ENCODE assay signal across 31 cellular contexts in the genomic region with DNA sequence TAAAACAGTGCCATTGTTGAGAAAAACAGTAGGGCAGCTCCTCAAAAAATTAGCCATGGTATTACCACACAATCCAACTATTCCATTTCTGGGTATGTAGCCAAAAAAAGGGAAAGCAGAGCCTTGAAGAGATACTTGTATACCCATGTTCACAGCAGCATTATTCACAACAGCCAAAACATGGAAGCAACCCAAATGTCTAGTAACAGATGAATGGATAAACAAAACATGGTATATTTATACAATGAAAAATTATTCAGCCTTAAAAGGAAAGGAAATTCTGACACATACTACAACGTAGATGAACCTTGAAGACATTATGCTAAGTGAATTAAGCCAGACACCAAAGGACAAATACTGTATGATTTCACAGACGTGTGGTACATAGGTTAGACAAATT.
DNase-seq lines count a peak whose midpoint lies in the region; ATAC-seq, FAIRE-seq and TF ChIP-seq lines count a peak whose summit lies in the region.
"Had no signal": no experiment of that assay in that cellular context is flagged by ENCODE, and none has a peak within 500 bp of the region (broad histone marks: within the 10 kb centered on the region; RNA-seq: fewer than 3 reads in every experiment).

No MANE protein-coding gene starts in this region.

- TF ChIP-seq CTCF in AG04450 (IDR thresholded peaks at IDR 0.05; ENCODE audit: low read depth, low read length) (no peak), cardiac fibroblast (IDR thresholded peaks at IDR 0.05; ENCODE audit: low read depth, low read length) (no peak), gastroesophageal sphincter (IDR thresholded peaks at IDR 0.05) (no peak)
- TF ChIP-seq CTCF in CD8-positive, alpha-beta T cell (IDR thresholded peaks at IDR 0.05) = no peak

- H3F3A ChIP-seq in GM23248 (ENCODE audit: insufficient read depth) = no peaks in the 10 kb centered on the region; the same call in 1 of the 2 replicates

- H3K4me3 Mint-ChIP-seq in CD8-positive, alpha-beta T cell = no peak overlapping the region
- H3K4me3 Mint-ChIP-seq in activated CD4-positive, alpha-beta T cell treated with anti-CD3 and anti-CD28 coated beads, Interleukin-2, amount 10 ng/mL, durations not matched to agents 7 days and 5 days = no peak overlapping the region
- H3K4me3 Mint-ChIP-seq: activated T-cell treated with anti-CD3 and anti-CD28 coated beads, Interleukin-2, amount 50 U/mL, for 24 hours; effector memory CD8-positive, alpha-beta T cell; T-helper 1 cell treated with Interleukin-12 subunit alpha and Interleukin-12 subunit beta and Interleukin-4 antibody, amounts not matched to agents 30 μg/mL and 1 μg/mL, for 36 hours had no signal

- H3K36me3 ChIP-seq in GM23248 (ENCODE audit: low read depth) = no peaks in the 10 kb centered on the region
- H3K36me3 ChIP-seq in gastroesophageal sphincter = no peaks in the 10 kb centered on the region
- no peaks in the 10 kb centered on the region for H3K36me3 ChIP-seq in CD8-positive, alpha-beta T cell (ENCODE audit: insufficient read depth, low read length)
- no peaks in the 10 kb centered on the region for H3K36me3 ChIP-seq in small intestine (ENCODE audit: control insufficient read depth in 2 of 2, insufficient read depth in 2 of 2, low read length in 2 of 2)
- H3K36me3 ChIP-seq: adrenal gland; BLaER1 treated with 17β-estradiol and CSF1 and Interleukin-3, amounts not matched to agents 10 nM and 100 nM; colonic mucosa; esophagus squamous epithelium; HAP-1; neutrophil; prostate gland had no signal

- H3K4me1 ChIP-seq in GM23248 (ENCODE audit: insufficient read depth) = no peaks in the 10 kb centered on the region
- peaks cover 0 to 13% (median 7%) of the 10 kb centered on the region in 3 donors for H3K4me1 ChIP-seq in gastroesophageal sphincter
- no peaks in the 10 kb centered on the region for H3K4me1 ChIP-seq in CD8-positive, alpha-beta T cell (ENCODE audit: insufficient read depth, low read length)
- H3K4me1 ChIP-seq in small intestine (ENCODE audit: control insufficient read depth in 2 of 2, insufficient read depth in 1 of 2, low read depth in 1 of 2, low read length in 1 of 2) = no peaks in the 10 kb centered on the region
- H3K4me1 ChIP-seq: A549, adrenal gland, colonic mucosa, HAP-1, prostate gland had no signal

- H3K27me3 ChIP-seq in AG04450 (ENCODE audit: control insufficient read depth, insufficient read depth, low read length) (no peaks in the 10 kb centered on the region), GM23248 (replicated peaks; ENCODE audit: insufficient read depth) (0 out of 2 replicates have a peak, but pooled peaks cover 3% of the 10 kb centered on the region), gastroesophageal sphincter (no peaks in the 10 kb centered on the region), small intestine (ENCODE audit: control insufficient read depth in 2 of 2, insufficient read depth in 2 of 2, low read length in 2 of 2) (no peaks in the 10 kb centered on the region)
- no peaks in the 10 kb centered on the region for H3K27me3 ChIP-seq in CD8-positive, alpha-beta T cell (ENCODE audit: insufficient read depth, low read length)
- H3K27me3 ChIP-seq: adrenal gland; BLaER1 treated with 17β-estradiol and CSF1 and Interleukin-3, amounts not matched to agents 10 nM and 100 nM; colonic mucosa; esophagus squamous epithelium had no signal

- H3K9ac ChIP-seq in GM23248 = no peak overlapping the region
- H3K9ac ChIP-seq: BLaER1 treated with 17β-estradiol and CSF1 and Interleukin-3, amounts not matched to agents 10 nM and 100 nM had no signal

- in situ Hi-C loops in GM23248 (cut with MboI) = no loop called here

- no peaks in the 10 kb centered on the region for H3K9me3 Mint-ChIP-seq in CD8-positive, alpha-beta T cell
- H3K9me3 Mint-ChIP-seq in activated CD4-positive, alpha-beta T cell treated with anti-CD3 and anti-CD28 coated beads, Interleukin-2, amount 10 ng/mL, durations not matched to agents 7 days and 5 days = no peaks in the 10 kb centered on the region
- H3K9me3 Mint-ChIP-seq: activated T-cell treated with anti-CD3 and anti-CD28 coated beads, Interleukin-2, amount 50 U/mL, for 24 hours; effector memory CD8-positive, alpha-beta T cell had no signal

- no peaks in the 10 kb centered on the region for H3K9me3 ChIP-seq in AG04450 (ENCODE audit: control insufficient read depth, insufficient read depth, low read length)
- no peaks in the 10 kb centered on the region for H3K9me3 ChIP-seq in GM23248 (ENCODE audit: low read depth)
- H3K9me3 ChIP-seq in gastroesophageal sphincter = no peaks in the 10 kb centered on the region
- H3K9me3 ChIP-seq in CD8-positive, alpha-beta T cell (ENCODE audit: low read length) = no peaks in the 10 kb centered on the region
- no peaks in the 10 kb centered on the region for H3K9me3 ChIP-seq in small intestine (ENCODE audit: control insufficient read depth, low read depth)
- H3K9me3 ChIP-seq: A549, adrenal gland, colonic mucosa, esophagus squamous epithelium, HAP-1, neutrophil, prostate gland had no signal

- no peaks in the 10 kb centered on the region for H4K20me1 ChIP-seq in GM23248 (ENCODE audit: insufficient read depth)
- H4K20me1 ChIP-seq: BLaER1 treated with 17β-estradiol and CSF1 and Interleukin-3, amounts not matched to agents 10 nM and 100 nM had no signal

- peaks cover 9% of the 10 kb centered on the region for H3K27me3 Mint-ChIP-seq in CD8-positive, alpha-beta T cell (ENCODE audit: low read depth)
- peaks cover 28% of the 10 kb centered on the region for H3K27me3 Mint-ChIP-seq in activated CD4-positive, alpha-beta T cell treated with anti-CD3 and anti-CD28 coated beads, Interleukin-2, amount 10 ng/mL, durations not matched to agents 7 days and 5 days
- H3K27me3 Mint-ChIP-seq: activated T-cell treated with anti-CD3 and anti-CD28 coated beads, Interleukin-2, amount 50 U/mL, for 24 hours had no signal

- no peak overlapping the region for H3K27ac Mint-ChIP-seq in CD8-positive, alpha-beta T cell
- no peak overlapping the region for H3K27ac Mint-ChIP-seq in activated CD4-positive, alpha-beta T cell treated with anti-CD3 and anti-CD28 coated beads, Interleukin-2, amount 10 ng/mL, durations not matched to agents 7 days and 5 days
- H3K27ac Mint-ChIP-seq: activated T-cell treated with anti-CD3 and anti-CD28 coated beads, Interleukin-2, amount 50 U/mL, for 24 hours; T-helper 1 cell treated with Interleukin-12 subunit alpha and Interleukin-12 subunit beta and Interleukin-4 antibody, amounts not matched to agents 30 μg/mL and 1 μg/mL, for 36 hours had no signal

- CTCF ChIA-PET in AG04450 (lab: Charles Lee) = interaction anchor here (0.6 to 1.9 kb wide), 4 partner anchors 13 to 203 kb away, joined by 3 to 8 read pairs (median 4); no protein-coding TSS in a partner anchor
- CTCF ChIA-PET in CD8-positive, alpha-beta T cell (lab: Charles Lee) = interaction anchor here (0.6 kb wide), 2 partner anchors 119 to 410 kb away, joined by 3 to 5 read pairs; no protein-coding TSS in a partner anchor
- CTCF ChIA-PET in activated CD4-positive, alpha-beta T cell treated with anti-CD3 and anti-CD28 coated beads, Interleukin-2, amount 10 ng/mL, durations not matched to agents 7 days and 5 days (lab: Charles Lee) = interaction anchor here (1.4 to 1.5 kb wide), 2 partner anchors 13 to 14 kb away, joined by 4 to 5 read pairs; no protein-coding TSS in a partner anchor

- intact Hi-C loops in CD8-positive, alpha-beta T cell (cut with DNase I, micrococcal nuclease) = no loop called here

- H3K9me2 ChIP-seq in GM23248 (ENCODE audit: insufficient read depth) = no peaks in the 10 kb centered on the region

- TF ChIP-seq POLR2A in gastroesophageal sphincter (IDR thresholded peaks at IDR 0.05) = no peak

- H3K4me2 ChIP-seq in GM23248 (ENCODE audit: unreplicated experiment) = no peak overlapping the region
- H3K4me2 ChIP-seq: A549 had no signal

- ATAC-seq in gastroesophageal sphincter = peak; percentile 51
- no peak for ATAC-seq in CD8-positive, alpha-beta T cell
- no peak for ATAC-seq in HG02610 (IDR thresholded peaks at IDR 0.05; ENCODE audit: unreplicated experiment)
- ATAC-seq: A549; effector memory CD8-positive, alpha-beta T cell had no signal

- H3K4me3 ChIP-seq in AG04450 (ENCODE audit: low read depth, low read length) (no peak overlapping the region), GM23248 (no peak overlapping the region), cardiac fibroblast (replicated peaks in 1 of 2; ENCODE audit: low read depth in 2 of 2, low read length in 2 of 2) (no peak overlapping the region), gastroesophageal sphincter (no peak overlapping the region), small intestine (ENCODE audit: low read depth in 1 of 2, low read length in 2 of 2) (no peak overlapping the region)
- H3K4me3 ChIP-seq in CD8-positive, alpha-beta T cell (ENCODE audit: low read depth, low read length) = no peak overlapping the region
- H3K4me3 ChIP-seq: A549; adrenal gland; BLaER1 treated with 17β-estradiol and CSF1 and Interleukin-3, amounts not matched to agents 10 nM and 100 nM; colonic mucosa; esophagus squamous epithelium; HAP-1; prostate gland; SK-N-MC had no signal

- no peaks in the 10 kb centered on the region for H3K36me3 Mint-ChIP-seq in CD8-positive, alpha-beta T cell
- no peaks in the 10 kb centered on the region for H3K36me3 Mint-ChIP-seq in activated CD4-positive, alpha-beta T cell treated with anti-CD3 and anti-CD28 coated beads, Interleukin-2, amount 10 ng/mL, durations not matched to agents 7 days and 5 days (ENCODE audit: low read depth)

- POLR2A ChIA-PET in AG04450 (lab: Yijun Ruan, JAX) = no interaction called here
- POLR2A ChIA-PET in CD8-positive, alpha-beta T cell (lab: Charles Lee) = interaction anchor here (0.6 kb wide), 1 partner anchor 925 kb away, joined by 3 read pairs; no protein-coding TSS in a partner anchor
- POLR2A ChIA-PET in activated CD4-positive, alpha-beta T cell treated with anti-CD3 and anti-CD28 coated beads, Interleukin-2, amount 10 ng/mL, durations not matched to agents 7 days and 5 days (lab: Charles Lee) = no interaction called here

- H3K27ac ChIP-seq in AG04450 (ENCODE audit: low read depth, low read length) (no peak overlapping the region), GM23248 (no peak overlapping the region), gastroesophageal sphincter (peak overlapping the region in 2 of 4 donors; percentile 53 to 64), small intestine (ENCODE audit: low read depth in 1 of 2, low read length in 1 of 2) (no peak overlapping the region)
- no peak overlapping the region for H3K27ac ChIP-seq in CD8-positive, alpha-beta T cell (ENCODE audit: low read depth, low read length)
- H3K27ac ChIP-seq: A549; adrenal gland; BLaER1 treated with 17β-estradiol and CSF1 and Interleukin-3, amounts not matched to agents 10 nM and 100 nM; colonic mucosa; neutrophil; prostate gland; RWPE1; SK-N-MC had no signal

- H3K79me2 ChIP-seq in GM23248 (ENCODE audit: insufficient read depth) = no peaks in the 10 kb centered on the region

- H3K4me1 Mint-ChIP-seq in CD8-positive, alpha-beta T cell (ENCODE audit: low read depth) = no peaks in the 10 kb centered on the region
- no peaks in the 10 kb centered on the region for H3K4me1 Mint-ChIP-seq in activated CD4-positive, alpha-beta T cell treated with anti-CD3 and anti-CD28 coated beads, Interleukin-2, amount 10 ng/mL, durations not matched to agents 7 days and 5 days

- TF ChIP-seq EP300 in gastroesophageal sphincter (IDR thresholded peaks at IDR 0.05) = no peak

- no peak overlapping the region for H2AFZ ChIP-seq in GM23248

- DNase-seq in AG04450 (ENCODE audit: low read depth, low spot score) = peak; percentile 73
- DNase-seq in GM23248 = peak; percentile 50
- DNase-seq in cardiac fibroblast (ENCODE audit: low read depth in 2 of 2) = peak; percentile 37 to 40
- no peak for DNase-seq in CD8-positive, alpha-beta T cell
- no peak for DNase-seq in activated CD4-positive, alpha-beta T cell treated with anti-CD3 and anti-CD28 coated beads, Interleukin-2, amount 10 ng/mL, durations not matched to agents 7 days and 5 days
- no peak for DNase-seq in small intestine
- DNase-seq: activated CD4-positive, CD25-positive, alpha-beta regulatory T cell treated with anti-CD3 and anti-CD28 coated beads, Interleukin-2, amount 50 U/mL, for 72 hours; activated CD8-positive, alpha-beta memory T cell treated with anti-CD3 and anti-CD28 coated beads for 24 hours; activated gamma-delta T cell treated with Interleukin-2 at 50 U/mL for 16 hours; activated T-cell treated with anti-CD3 and anti-CD28 coated beads, Interleukin-2, amount 50 U/mL, for 24 hours; adrenal gland; Calu3; colonic mucosa; effector memory CD8-positive, alpha-beta T cell; esophagus squamous epithelium; mesendoderm; MM.1S; NCI-H1436 treated with DMSO at 0.1 percent for 48 hours; NCI-H526 treated with DMSO at 0.1 percent for 48 hours; stimulated activated CD4-positive, alpha-beta T cell treated with anti-CD3 and anti-CD28 coated beads, Interleukin-2, amount 100 ng/mL, for 24 hours had no signal

- no peak for FAIRE-seq in small intestine (lab: Jason Lieb, UNC)
- FAIRE-seq: A549, bronchial epithelial cell had no signal

- 29 to 30% methylated on average over 2 of the region's 2 CpGs for WGBS in GM23248 (ENCODE audit: low coverage in 1 of 2, low lambda C conversion rate in 2 of 2, missing lambda C conversion rate in 2 of 2), 2 experiments
- 5 to 14% methylated on average over 2 of the region's 2 CpGs for WGBS in gastroesophageal sphincter (ENCODE audit: low coverage in 1 of 2), 2 donors
- 39 to 54% (median 45%) methylated on average over 2 of the region's 2 CpGs for WGBS in small intestine, 3 donors

Comparison
In these comparisons a context has a peak if more than half of its experiments do, and no peak if none do; other contexts are left out.
1. DNase-seq: peak in AG04450 (single experiment), GM23248 (single experiment) and cardiac fibroblast (2 of 2); none in CD8-positive, alpha-beta T cell (0 of 7), activated CD4-positive, alpha-beta T cell treated with anti-CD3 and anti-CD28 coated beads, Interleukin-2, amount 10 ng/mL, durations not matched to agents 7 days and 5 days (single experiment) and small intestine (single experiment).